ENCODE assay signal across 1 cellular context in the genomic region with DNA sequence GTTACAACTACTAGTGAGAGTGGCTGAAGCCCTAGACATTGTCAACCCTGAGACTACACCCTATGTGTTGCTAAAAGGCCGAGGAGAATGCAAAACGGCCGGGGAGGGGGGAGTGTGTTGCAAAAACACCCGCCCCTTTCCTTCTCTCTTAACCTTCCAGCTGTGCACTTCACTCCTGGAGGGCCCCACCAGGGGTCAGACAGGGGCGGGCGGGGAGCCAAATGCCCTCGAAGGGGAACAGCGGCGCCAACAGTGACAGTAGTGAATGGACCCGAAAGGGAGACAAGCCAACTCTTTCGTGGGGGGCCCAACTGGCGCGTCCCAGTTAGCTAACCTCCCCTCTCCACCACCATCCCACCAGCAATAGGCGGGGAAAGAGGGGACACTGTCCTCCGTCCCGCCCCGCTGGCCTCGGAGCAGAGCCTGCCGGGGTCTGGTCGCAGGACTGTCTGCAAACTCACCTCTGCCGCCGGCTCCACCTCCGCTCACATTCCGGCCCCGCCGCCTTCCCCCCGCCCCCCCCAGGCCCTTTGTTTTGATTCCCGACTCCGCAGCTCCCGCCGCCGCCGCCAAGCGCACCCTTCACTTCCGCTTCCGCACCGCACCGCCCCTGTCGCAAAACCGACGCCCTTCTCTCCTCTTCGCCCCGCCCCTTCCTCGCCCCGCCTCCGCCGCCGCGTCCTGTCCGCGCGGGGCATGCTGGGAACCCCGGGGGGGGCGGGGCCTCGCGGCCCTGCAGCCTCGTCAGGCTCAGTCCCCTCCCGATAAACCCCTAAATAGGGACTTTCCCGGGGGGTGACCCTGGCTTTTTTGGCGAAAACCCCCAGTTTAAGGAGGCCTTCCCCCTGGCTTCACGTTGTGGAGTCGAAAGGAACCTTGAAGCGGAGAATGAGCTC.
TF ChIP-seq lines count a peak whose summit lies in the region.

MARF1 (minus strand) TSS at position 598 of the 896 bp plus-strand sequence. CDS start 3,921 bp downstream, outside the sequence.

TF ChIP-seq in A549, 52 proteins besides CTCF, POLR2A, EP300 and RAD21 (continued from another document):
- TF ChIP-seq MAZ (IDR thresholded peaks at IDR 0.05; ENCODE audit: borderline replicate concordance, low read depth, low read length) (no peak), GATA3 (IDR thresholded peaks at IDR 0.05; ENCODE audit: borderline replicate concordance) (peak; percentile 35; the same call in 1 of the 2 replicates), TP53 (CRISPR knock-in tag; IDR thresholded peaks at IDR 0.05) (0 out of 2 replicates have a peak, but pooled peaks have one; percentile 41), BCL3 (IDR thresholded peaks at IDR 0.05) (peak; percentile 80; the same call in 1 of the 3 replicates), HOXB5 (CRISPR knock-in tag; IDR thresholded peaks at IDR 0.05) (no peak), KDM5A (IDR thresholded peaks at IDR 0.05) (peak; percentile 50; the same call in 1 of the 2 replicates), MAFK (IDR thresholded peaks at IDR 0.05; ENCODE audit: partially characterized antibody) (no peak), ZSCAN20 (CRISPR knock-in tag; IDR thresholded peaks at IDR 0.05) (no peak), CEBPB (IDR thresholded peaks at IDR 0.05) (no peak), SMC3 (IDR thresholded peaks at IDR 0.05) (peak; percentile 42), ESRRA (IDR thresholded peaks at IDR 0.05; ENCODE audit: borderline replicate concordance, low read length) (0 out of 2 replicates have a peak, but pooled peaks have one; percentile 43), REST (IDR thresholded peaks at IDR 0.05) (no peak), TFCP2L1 (CRISPR knock-in tag; IDR thresholded peaks at IDR 0.05) (0 out of 2 replicates have a peak, but pooled peaks have one; percentile 53), HDAC2 (IDR thresholded peaks at IDR 0.05) (no peak), JUN (IDR thresholded peaks at IDR 0.05) (peak; percentile 54 to 89; a peak in 4 of 5 replicates)
- TF ChIP-seq, protein P1, sequence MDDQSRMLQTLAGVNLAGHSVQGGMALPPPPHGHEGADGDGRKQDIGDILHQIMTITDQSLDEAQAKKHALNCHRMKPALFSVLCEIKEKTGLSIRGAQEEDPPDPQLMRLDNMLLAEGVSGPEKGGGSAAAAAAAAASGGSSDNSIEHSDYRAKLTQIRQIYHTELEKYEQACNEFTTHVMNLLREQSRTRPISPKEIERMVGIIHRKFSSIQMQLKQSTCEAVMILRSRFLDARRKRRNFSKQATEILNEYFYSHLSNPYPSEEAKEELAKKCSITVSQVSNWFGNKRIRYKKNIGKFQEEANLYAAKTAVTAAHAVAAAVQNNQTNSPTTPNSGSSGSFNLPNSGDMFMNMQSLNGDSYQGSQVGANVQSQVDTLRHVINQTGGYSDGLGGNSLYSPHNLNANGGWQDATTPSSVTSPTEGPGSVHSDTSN (IDR thresholded peaks at IDR 0.05), result peak; percentile 29; the same call in 1 of the 2 replicates
